20 cellular contexts compared by ENCODE assay signal in genomic region chr11:59030037-59030436, GRCh38. TPM values are rescaled to one million over a fixed set of nuclear protein-coding genes. Genes with fewer than 3 reads are reported as not detected.
DNase-seq lines count a peak whose midpoint lies in the region; ATAC-seq and TF ChIP-seq lines count a peak whose summit lies in the region.
"Had no signal": no experiment of that assay in that cellular context is flagged by ENCODE, and none has a peak within 500 bp of the region (broad histone marks: within the 10 kb centered on the region; RNA-seq: fewer than 3 reads in every experiment).

No MANE protein-coding gene starts in this region.

- no peak overlapping the region for H2AFZ ChIP-seq in hepatocyte
- H2AFZ ChIP-seq: GM23338 had no signal

- H3K9me2 ChIP-seq in hepatocyte (replicated peaks; ENCODE audit: insufficient read depth): no peaks in the 10 kb centered on the region

- H3K36me3 Mint-ChIP-seq in natural killer cell: no peaks in the 10 kb centered on the region
- H3K36me3 Mint-ChIP-seq: CD4-positive, CD25-positive, alpha-beta regulatory T cell; CD8-positive, alpha-beta T cell had no signal

- DNase-seq in hepatocyte (ENCODE audit: low spot score) (no peak), spleen (peak; percentile 54), AML-193 (lab: John Stamatoyannopoulos, UW) (no peak), natural killer cell (no peak), HuH-7 (ENCODE audit: low spot score) (no peak)
- DNase-seq: ACHN; C1 segment of cervical spinal cord; Caco-2; CD4-positive, CD25-positive, alpha-beta regulatory T cell; CD8-positive, alpha-beta T cell; DMS153; DND-41; H9 had no signal

- no peaks in the 10 kb centered on the region for H3K79me2 ChIP-seq in hepatocyte

- WGBS in hepatocyte (ENCODE audit: low lambda C conversion rate, missing lambda C conversion rate): 85% methylated on average over 4 of the region's 4 CpGs
- 81 to 93% (median 84%) methylated on average over 4 of the region's 4 CpGs for WGBS in spleen, 5 donors

- H3K4me2 ChIP-seq in hepatocyte: peak overlapping the region; percentile 49
- H3K4me2 ChIP-seq: A549, GM23338 had no signal

- H3K9me3 ChIP-seq in hepatocyte (ENCODE audit: low read depth) (no peaks in the 10 kb centered on the region), mucosa of rectum (ENCODE audit: control insufficient read depth in 2 of 2, low read length in 2 of 2) (no peaks in the 10 kb centered on the region), spleen (no peaks in the 10 kb centered on the region)
- H3K9me3 ChIP-seq: A549, Caco-2 had no signal

- intact Hi-C loops in spleen (cut with DNase I; ENCODE audit: low total_unique reads): no loop called here
- intact Hi-C loops in natural killer cell (cut with micrococcal nuclease): no loop called here

- H3K4me3 ChIP-seq in hepatocyte: no peak overlapping the region
- peak overlapping the region; percentile 32 to 50 for H3K4me3 ChIP-seq in mucosa of rectum (ENCODE audit: low read length in 2 of 2)
- H3K4me3 ChIP-seq in spleen: no peak overlapping the region
- H3K4me3 ChIP-seq: A549, GM23338 had no signal

- H3K4me1 ChIP-seq in hepatocyte (ENCODE audit: insufficient read depth): peaks cover 9% of the 10 kb centered on the region
- peaks cover 0 to 14% of the 10 kb centered on the region in 2 donors for H3K4me1 ChIP-seq in mucosa of rectum (ENCODE audit: control insufficient read depth in 2 of 2, insufficient read depth in 2 of 2, low read length in 2 of 2)
- H3K4me1 ChIP-seq in spleen: no peaks in the 10 kb centered on the region
- H3K4me1 ChIP-seq: A549 had no signal

- no peak overlapping the region for H3K4me3 Mint-ChIP-seq in natural killer cell
- H3K4me3 Mint-ChIP-seq: CD4-positive, CD25-positive, alpha-beta regulatory T cell; CD8-positive, alpha-beta T cell; GM23338; H9 had no signal

- H3K27ac ChIP-seq in hepatocyte: peak overlapping the region; percentile 78
- no peak overlapping the region for H3K27ac ChIP-seq in mucosa of rectum (ENCODE audit: low read depth in 2 of 2, low read length in 2 of 2)
- no peak overlapping the region for H3K27ac ChIP-seq in spleen
- H3K27ac ChIP-seq: A549 had no signal

- H3K27me3 ChIP-seq in hepatocyte: no peaks in the 10 kb centered on the region
- no peaks in the 10 kb centered on the region for H3K27me3 ChIP-seq in mucosa of rectum (ENCODE audit: control insufficient read depth in 2 of 2, insufficient read depth in 2 of 2, low read length in 2 of 2)
- H3K27me3 ChIP-seq in spleen (replicated peaks in 1 of 7): no peaks in the 10 kb centered on the region

- H3K27ac Mint-ChIP-seq in natural killer cell: no peak overlapping the region
- H3K27ac Mint-ChIP-seq: CD4-positive, CD25-positive, alpha-beta regulatory T cell; CD8-positive, alpha-beta T cell; GM23338; H9 had no signal

- no peaks in the 10 kb centered on the region for H3K4me1 Mint-ChIP-seq in natural killer cell
- H3K4me1 Mint-ChIP-seq: CD4-positive, CD25-positive, alpha-beta regulatory T cell; GM23338 had no signal

- no peaks in the 10 kb centered on the region for H4K20me1 ChIP-seq in hepatocyte (ENCODE audit: insufficient read depth, poor library complexity, severe bottlenecking)

- H3K9ac ChIP-seq in mucosa of rectum (ENCODE audit: low read depth in 1 of 2, low read length in 2 of 2): no peak overlapping the region

- H3K36me3 ChIP-seq in hepatocyte (replicated peaks; ENCODE audit: insufficient read depth, low read depth): no peaks in the 10 kb centered on the region
- no peaks in the 10 kb centered on the region for H3K36me3 ChIP-seq in mucosa of rectum (ENCODE audit: control insufficient read depth in 2 of 2, insufficient read depth in 2 of 2, low read length in 2 of 2)
- H3K36me3 ChIP-seq in spleen: no peaks in the 10 kb centered on the region

- H3K9me3 Mint-ChIP-seq in natural killer cell: no peaks in the 10 kb centered on the region
- H3K9me3 Mint-ChIP-seq: CD4-positive, CD25-positive, alpha-beta regulatory T cell; CD8-positive, alpha-beta T cell; GM23338 had no signal

- H3K27me3 Mint-ChIP-seq in natural killer cell (ENCODE audit: low read depth in 2 of 2): peaks cover 26 to 29% of the 10 kb centered on the region in 2 donors

- no peak for ATAC-seq in natural killer cell
- ATAC-seq in GM21717 (IDR thresholded peaks at IDR 0.05; ENCODE audit: unreplicated experiment): no peak
- ATAC-seq: A549; CD8-positive, alpha-beta T cell; GM23338; HCT116 had no signal

- TF ChIP-seq POLR2A in spleen (IDR thresholded peaks at IDR 0.05): no peak

- TF ChIP-seq CTCF in hepatocyte (IDR thresholded peaks at IDR 0.05; ENCODE audit: poor library complexity) (no peak), spleen (IDR thresholded peaks at IDR 0.05 in 8 of 11, conservative IDR thresholded peaks at IDR 0.05 in 3 of 11) (no peak), natural killer cell (IDR thresholded peaks at IDR 0.05) (no peak)

RNA-seq across cellular contexts. Expression of gene GLYATL1B, which starts 56.1 kb away (rescaled TPM):
- not detected in 2 replicates for total RNA-seq in hepatocyte
- 0.28 TPM in 1 of 2 replicates, not detected in the other for polyA plus RNA-seq in hepatocyte
- not detected for total RNA-seq in spleen
- polyA plus RNA-seq in spleen: not detected
- total RNA-seq in natural killer cell: not detected
- total RNA-seq: Caco-2; CD4-positive, CD25-positive, alpha-beta regulatory T cell; CD8-positive, alpha-beta T cell; H4; H9 had no signal
- polyA plus RNA-seq: A549; BJ; CD4-positive, CD25-positive, alpha-beta regulatory T cell had no signal

Comparison
In these comparisons a context has a peak if more than half of its experiments do, and no peak if none do; other contexts are left out.
1. H3K4me3 ChIP-seq: peak in mucosa of rectum (2 of 2); none in hepatocyte (single experiment) and spleen (0 of 8).